Comparison of ENCODE assay signal across 10 cellular contexts in genomic region chr1:168637350-168637991, GRCh38.
DNase-seq lines count a peak whose midpoint lies in the region; ATAC-seq, FAIRE-seq and TF ChIP-seq lines count a peak whose summit lies in the region.
"Had no signal": no experiment of that assay in that cellular context is flagged by ENCODE, and none has a peak within 500 bp of the region (broad histone marks: within the 10 kb centered on the region; RNA-seq: fewer than 3 reads in every experiment).

No MANE protein-coding gene starts in this region.

- no peak for TF ChIP-seq POLR2A in GM12892 (IDR thresholded peaks at IDR 0.05; ENCODE audit: low read depth, low read length)

- H3K9ac ChIP-seq in kidney (ENCODE audit: low read length in 2 of 2): no peak overlapping the region

- H3K27ac ChIP-seq in A673 (ENCODE audit: low read depth, low read length, poor library complexity, severe bottlenecking) (no peak overlapping the region), kidney (ENCODE audit: low read depth in 2 of 2, low read length in 2 of 2) (peak overlapping the region; percentile 29 to 68)

- CTCF ChIA-PET in A673 (lab: Charles Lee): interaction anchor here (0.5 to 1.6 kb wide), 3 partner anchors 17 to 711 kb away, joined by 3 to 6 read pairs (median 5); no protein-coding TSS in a partner anchor

- no peaks in the 10 kb centered on the region for H3K9me3 Mint-ChIP-seq in stimulated activated memory B cell treated with anti-CD40 and anti-IgM and Interleukin-4, amounts not matched to agents 10 μg/mL and 1 μg/mL and 100 μg/mL, for 72 hours
- H3K9me3 Mint-ChIP-seq: central memory CD8-positive, alpha-beta T cell; stimulated activated naive B cell treated with anti-CD40 and anti-IgM and Interleukin-4, amounts not matched to agents 10 μg/mL and 1 μg/mL and 100 μg/mL, for 72 hours had no signal

- peak; percentile 90 for TF ChIP-seq CTCF in A673 (conservative IDR thresholded peaks at IDR 0.05; ENCODE audit: low read depth, low read length)
- peak; percentile 64 for TF ChIP-seq CTCF in kidney (IDR thresholded peaks at IDR 0.05; ENCODE audit: borderline replicate concordance, extremely low read depth, insufficient read depth)

- no peaks in the 10 kb centered on the region for H3K36me3 ChIP-seq in A673 (ENCODE audit: insufficient read depth, low read length, poor library complexity, severe bottlenecking)
- H3K36me3 ChIP-seq in kidney (ENCODE audit: control insufficient read depth in 1 of 2, insufficient read depth in 2 of 2, low read length in 2 of 2): no peaks in the 10 kb centered on the region

- intact Hi-C loops in A673 (cut with micrococcal nuclease; ENCODE audit: unreplicated experiment) (loop anchor here (10.0 kb wide), 1 partner anchor 497 kb away; no protein-coding TSS in a partner anchor), kidney (cut with DNase I) (no loop called here)

- H3K9me3 ChIP-seq in A673 (ENCODE audit: low read depth, low read length, poor library complexity, severe bottlenecking) (no peaks in the 10 kb centered on the region), kidney (ENCODE audit: control insufficient read depth in 1 of 2, low read length in 2 of 2) (no peaks in the 10 kb centered on the region)

- peaks cover 26% of the 10 kb centered on the region for H3K27me3 Mint-ChIP-seq in stimulated activated memory B cell treated with anti-CD40 and anti-IgM and Interleukin-4, amounts not matched to agents 10 μg/mL and 1 μg/mL and 100 μg/mL, for 72 hours

- no peak overlapping the region for H3K27ac Mint-ChIP-seq in stimulated activated memory B cell treated with anti-CD40 and anti-IgM and Interleukin-4, amounts not matched to agents 10 μg/mL and 1 μg/mL and 100 μg/mL, for 72 hours
- H3K27ac Mint-ChIP-seq: stimulated activated naive B cell treated with anti-CD40 and anti-IgM and Interleukin-4, amounts not matched to agents 10 μg/mL and 1 μg/mL and 100 μg/mL, for 72 hours had no signal

- no peak for ATAC-seq in stimulated activated memory B cell treated with anti-CD40 and anti-IgM and Interleukin-4, amounts not matched to agents 10 μg/mL and 1 μg/mL and 100 μg/mL, for 72 hours

- POLR2A ChIA-PET in A673 (lab: Charles Lee; ENCODE audit: low non-redundant PET): no interaction called here

- peak; percentile 85 for FAIRE-seq in GM12892 (lab: Jason Lieb, UNC)
- no peak for FAIRE-seq in kidney (lab: Jason Lieb, UNC)

- H3K36me3 Mint-ChIP-seq in stimulated activated memory B cell treated with anti-CD40 and anti-IgM and Interleukin-4, amounts not matched to agents 10 μg/mL and 1 μg/mL and 100 μg/mL, for 72 hours: no peaks in the 10 kb centered on the region
- H3K36me3 Mint-ChIP-seq: stimulated activated naive B cell treated with anti-CD40 and anti-IgM and Interleukin-4, amounts not matched to agents 10 μg/mL and 1 μg/mL and 100 μg/mL, for 72 hours had no signal

- BruUV-seq in A673 (replicated peaks; lab: Mats Ljungman, UMichigan): no TSS peak

- DNase-seq in A673 (ENCODE audit: low spot score) (peak; percentile 80), GM12892 (ENCODE audit: insufficient read length) (no peak), NCI-H187 (lab: John Stamatoyannopoulos, UW) (peak; percentile 28 to 77), amniotic epithelial cell (ENCODE audit: low read depth) (peak; percentile 50), kidney (no peak), NCI-H128 (lab: John Stamatoyannopoulos, UW; ENCODE audit: unreplicated experiment) (no peak)
- no peak for DNase-seq in activated CD4-positive, CD25-positive, alpha-beta regulatory T cell (lab: John Stamatoyannopoulos, UW)
- DNase-seq: stimulated activated naive B cell treated with anti-CD40 and anti-IgM and Interleukin-4, amounts not matched to agents 10 μg/mL and 1 μg/mL and 100 μg/mL, for 72 hours had no signal

- H3K4me3 Mint-ChIP-seq in stimulated activated memory B cell treated with anti-CD40 and anti-IgM and Interleukin-4, amounts not matched to agents 10 μg/mL and 1 μg/mL and 100 μg/mL, for 72 hours: no peak overlapping the region
- H3K4me3 Mint-ChIP-seq: central memory CD8-positive, alpha-beta T cell; stimulated activated naive B cell treated with anti-CD40 and anti-IgM and Interleukin-4, amounts not matched to agents 10 μg/mL and 1 μg/mL and 100 μg/mL, for 72 hours had no signal

- H3K4me3 ChIP-seq in A673 (ENCODE audit: low read depth, low read length, poor library complexity, severe bottlenecking): no peak overlapping the region
- H3K4me3 ChIP-seq in kidney (ENCODE audit: low read length in 2 of 2): no peak overlapping the region

- no peaks in the 10 kb centered on the region for H3K4me1 ChIP-seq in A673 (ENCODE audit: insufficient read depth, low read length, poor library complexity, severe bottlenecking)
- H3K4me1 ChIP-seq in kidney (ENCODE audit: control insufficient read depth in 1 of 2, insufficient read depth in 1 of 2, low read depth in 1 of 2, low read length in 2 of 2): peaks cover 6 to 10% of the 10 kb centered on the region in 2 donors

- H3K27me3 ChIP-seq in A673 (replicated peaks; ENCODE audit: insufficient read depth, low read depth, low read length, poor library complexity): no peaks in the 10 kb centered on the region

- no peaks in the 10 kb centered on the region for H3K4me1 Mint-ChIP-seq in stimulated activated memory B cell treated with anti-CD40 and anti-IgM and Interleukin-4, amounts not matched to agents 10 μg/mL and 1 μg/mL and 100 μg/mL, for 72 hours
- H3K4me1 Mint-ChIP-seq: central memory CD8-positive, alpha-beta T cell; stimulated activated naive B cell treated with anti-CD40 and anti-IgM and Interleukin-4, amounts not matched to agents 10 μg/mL and 1 μg/mL and 100 μg/mL, for 72 hours had no signal

Comparison
In these comparisons a context has a peak if more than half of its experiments do, and no peak if none do; other contexts are left out.
1. DNase-seq: peak in A673 (single experiment), NCI-H187 (2 of 2) and amniotic epithelial cell (single experiment); none in GM12892 (single experiment), kidney (single experiment), NCI-H128 (single experiment) and activated CD4-positive, CD25-positive, alpha-beta regulatory T cell (0 of 4).